Comparison of ENCODE assay signal across 7 cellular contexts in the genomic region with DNA sequence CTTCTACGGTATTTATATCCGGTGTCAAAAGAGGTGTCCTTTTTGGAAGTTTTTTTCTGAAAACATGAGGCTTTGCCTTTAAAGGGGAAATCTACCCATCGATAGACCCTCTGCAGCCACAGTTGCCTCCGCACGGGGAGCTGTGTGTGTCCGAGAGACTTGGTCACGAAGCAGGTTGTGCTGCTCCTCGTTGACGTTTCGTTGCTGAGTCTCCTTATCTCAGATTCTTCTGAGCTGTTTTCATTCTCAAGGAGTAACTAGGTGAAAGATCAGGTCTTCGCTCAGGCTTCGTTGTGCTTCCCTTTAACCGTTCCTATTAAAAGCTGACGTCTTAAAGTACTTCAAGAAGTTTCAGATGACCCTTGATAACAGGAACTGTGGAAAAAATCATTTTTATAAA.
"Had no signal": no experiment of that assay in that cellular context is flagged by ENCODE, and none has a peak within 500 bp of the region (broad histone marks: within the 10 kb centered on the region; RNA-seq: fewer than 3 reads in every experiment).

No MANE protein-coding gene starts in this region.

- DNase-seq: IMR-90, KBM-7, KG1 had no signal

- H3K27ac ChIP-seq: HL-60 had no signal

- H3K27me3 Mint-ChIP-seq: IgD-negative memory B cell had no signal

- ATAC-seq: HepG2, K562 had no signal

- H3K4me3 Mint-ChIP-seq: IgD-negative memory B cell had no signal

- H3K27ac Mint-ChIP-seq: IgD-negative memory B cell had no signal

- H3K9me3 Mint-ChIP-seq: IgD-negative memory B cell had no signal

- H3K4me3 ChIP-seq: K562 had no signal
